Comparison of ENCODE assay signal across 14 cellular contexts in the genomic region with DNA sequence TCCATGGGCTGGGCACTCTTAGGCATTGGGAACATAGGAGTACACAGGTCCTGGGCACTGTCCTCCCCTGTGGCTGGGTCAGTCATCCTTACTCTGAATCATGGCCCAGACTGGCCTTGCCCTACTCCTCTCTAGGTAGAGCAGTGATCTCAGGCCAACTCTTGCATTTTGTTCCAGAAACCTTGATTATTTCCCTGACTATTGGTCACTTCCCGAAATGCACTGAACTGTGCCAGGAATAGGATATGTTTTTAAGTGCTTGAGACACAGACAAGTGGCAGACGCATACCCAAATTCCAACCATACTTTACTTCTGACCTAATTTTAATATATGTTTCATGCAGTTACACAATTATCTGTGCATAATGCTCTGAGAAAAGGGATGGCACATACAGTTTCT. TPM values are rescaled to one million over a fixed set of nuclear protein-coding genes. Genes with fewer than 3 reads are reported as not detected.
DNase-seq lines count a peak whose midpoint lies in the region; ATAC-seq and TF ChIP-seq lines count a peak whose summit lies in the region.
"Had no signal": no experiment of that assay in that cellular context is flagged by ENCODE, and none has a peak within 500 bp of the region (broad histone marks: within the 10 kb centered on the region; RNA-seq: fewer than 3 reads in every experiment).

No MANE protein-coding gene starts in this region.

- H3K36me3 ChIP-seq in ACC112 (ENCODE audit: insufficient read depth, low read length), result peaks cover 7% of the 10 kb centered on the region; the same call in 1 of the 2 replicates
- peaks cover 0 to 16% of the 10 kb centered on the region in 2 donors for H3K36me3 ChIP-seq in left lung

- no peak for TF ChIP-seq CTCF in left lung (IDR thresholded peaks at IDR 0.05)

- no peak for TF ChIP-seq RAD21 in Ishikawa (IDR thresholded peaks at IDR 0.05; ENCODE audit: low read depth)

- no peaks in the 10 kb centered on the region for H3K27me3 ChIP-seq in ACC112 (ENCODE audit: insufficient read depth, low read length)
- H3K27me3 ChIP-seq in left lung, result no peaks in the 10 kb centered on the region

- TF ChIP-seq EP300 in Ishikawa (IDR thresholded peaks at IDR 0.05; ENCODE audit: borderline replicate concordance), result no peak

- intact Hi-C loops in left lung (cut with DNase I), result no loop called here

- H3K79me2 ChIP-seq in ACC112 (ENCODE audit: control insufficient read depth, insufficient read depth, low read length, unreplicated experiment), result no peaks in the 10 kb centered on the region

- H2AFZ ChIP-seq in ACC112 (ENCODE audit: low read length, unreplicated experiment), result no peak overlapping the region

- H3K4me1 ChIP-seq in ACC112 (ENCODE audit: control insufficient read depth, insufficient read depth, low read length, unreplicated experiment) (peaks cover 21% of the 10 kb centered on the region), left lung (peaks cover 0 to 14% of the 10 kb centered on the region in 2 donors)

- H3K4me3 ChIP-seq in ACC112 (ENCODE audit: low read depth, low read length) (no peak overlapping the region), left lung (no peak overlapping the region)

- peak; percentile 77 for DNase-seq in dedifferentiated amniotic fluid mesenchymal stem cell (ENCODE audit: extremely low spot score)
- no peak for DNase-seq in left lung
- no peak for DNase-seq in NCI-H2227 (lab: John Stamatoyannopoulos, UW; ENCODE audit: unreplicated experiment)
- DNase-seq in NCI-H524 treated with DMSO at 0.1 percent for 48 hours (lab: John Stamatoyannopoulos, UW), result no peak
- DNase-seq: activated CD4-positive, alpha-beta T cell treated with anti-CD3 and anti-CD28 coated beads, Interleukin-2, amount 50 U/mL, for 48 hours; activated naive CD4-positive, alpha-beta T cell treated with Interleukin-2 at 50 U/mL for 16 hours; NCI-H1436 treated with DMSO at 0.1 percent for 48 hours; small intestine; T-helper 17 cell had no signal

- H3K27ac ChIP-seq in ACC112 (ENCODE audit: low read depth, low read length) (peak overlapping the region; percentile 66), left lung (peak overlapping the region in 1 of 2 donors; percentile 48)

- no peaks in the 10 kb centered on the region for H3K9me3 ChIP-seq in left lung

- ATAC-seq in left lung, result peak; percentile 79
- no peak for ATAC-seq in GM21825 (IDR thresholded peaks at IDR 0.05; ENCODE audit: unreplicated experiment)
- no peak for ATAC-seq in HG02973 (IDR thresholded peaks at IDR 0.05; ENCODE audit: unreplicated experiment)
- ATAC-seq: T-helper 17 cell had no signal

TF ChIP-seq in Ishikawa, 13 proteins besides CTCF, POLR2A, EP300 and RAD21:
- TF ChIP-seq, protein P1, sequence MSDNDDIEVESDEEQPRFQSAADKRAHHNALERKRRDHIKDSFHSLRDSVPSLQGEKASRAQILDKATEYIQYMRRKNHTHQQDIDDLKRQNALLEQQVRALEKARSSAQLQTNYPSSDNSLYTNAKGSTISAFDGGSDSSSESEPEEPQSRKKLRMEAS (IDR thresholded peaks at IDR 0.05), result no peak
- TF ChIP-seq TEAD4 (IDR thresholded peaks at IDR 0.05), result peak; percentile 41; the same call in 1 of the 2 replicates

RNA-seq across cellular contexts. Expression of a gene that starts 16.8 kb away (rescaled TPM):
- total RNA-seq in left lung, result 1,000 to 10,000 TPM; 1,094 to 1,210 TPM

RNA-seq across cellular contexts. Expression of a gene that starts 26.6 kb away (rescaled TPM):
- not detected for total RNA-seq in left lung
- total RNA-seq: myocyte, T-helper 17 cell had no signal

RNA-seq across cellular contexts. Expression of a gene that starts 31.4 kb away (rescaled TPM):
- total RNA-seq in left lung, result not detected
- total RNA-seq: myocyte had no signal

RNA-seq across cellular contexts. Expression of a gene that starts 56.2 kb away (rescaled TPM):
- 10 to 100 TPM; 18.4 to 25.4 TPM for total RNA-seq in left lung
- total RNA-seq: myocyte, T-helper 17 cell had no signal
